Comparison of ENCODE assay signal across 1 cellular context in the genomic region with DNA sequence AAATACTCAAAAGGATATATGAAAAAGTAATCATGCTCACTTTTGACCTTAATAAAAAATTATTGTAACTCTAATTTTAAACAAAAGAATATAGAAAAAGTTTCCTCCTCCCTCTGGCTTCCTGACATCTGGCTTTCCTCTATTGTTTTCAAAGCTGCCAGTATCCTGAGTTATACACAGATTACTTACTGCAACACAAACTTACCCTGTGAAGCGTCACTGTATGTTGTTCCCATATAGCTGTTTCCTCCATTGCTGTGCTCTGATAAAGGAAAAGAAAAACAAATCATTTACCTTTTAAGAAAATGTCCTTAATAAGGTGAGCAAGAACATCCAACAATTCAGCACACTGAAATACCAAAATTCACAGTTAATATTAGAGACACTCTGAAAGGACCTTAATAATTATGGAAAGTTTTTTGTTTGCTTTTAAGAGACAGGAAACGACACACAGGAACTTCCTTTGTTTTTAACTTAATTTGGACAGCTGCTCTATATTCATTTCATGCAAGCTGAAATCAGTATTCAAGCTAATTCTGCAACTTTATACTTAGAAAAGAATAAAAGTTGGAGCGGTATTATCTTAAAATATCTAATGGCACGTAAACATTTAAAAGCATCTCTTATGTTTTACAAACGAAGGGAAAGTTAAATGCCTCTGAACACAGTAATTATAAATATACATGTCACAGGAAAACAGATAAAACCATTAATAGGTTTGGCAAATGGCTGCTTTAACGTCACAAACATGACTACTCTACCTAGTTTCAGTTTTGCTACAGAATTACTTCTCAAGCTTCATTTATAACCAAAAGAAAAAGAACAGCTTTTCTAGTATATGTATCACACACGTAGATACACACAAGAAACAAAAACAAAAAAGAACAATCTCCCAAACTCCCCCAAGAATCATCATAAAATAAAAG.
TF ChIP-seq lines count a peak whose summit lies in the region.

No MANE protein-coding gene starts in this region.

TF ChIP-seq in SK-N-SH, 30 proteins besides CTCF, POLR2A, EP300 and RAD21 (continued from another document):
- TF ChIP-seq SMC3 (IDR thresholded peaks at IDR 0.05; ENCODE audit: low read depth, low read length) (no peak), FOXJ3 (CRISPR knock-in tag; IDR thresholded peaks at IDR 0.05) (no peak), JUND (IDR thresholded peaks at IDR 0.05) (no peak)
